19 cellular contexts compared by ENCODE assay signal in genomic region chr10:92502296-92502695, GRCh38.
DNase-seq lines count a peak whose midpoint lies in the region; ATAC-seq, FAIRE-seq and TF ChIP-seq lines count a peak whose summit lies in the region.
"Had no signal": no experiment of that assay in that cellular context is flagged by ENCODE, and none has a peak within 500 bp of the region (broad histone marks: within the 10 kb centered on the region; RNA-seq: fewer than 3 reads in every experiment).

No MANE protein-coding gene starts in this region.

- FAIRE-seq in A549 (lab: Jason Lieb, UNC) (peak; percentile 46), urothelium cell line (lab: Jason Lieb, UNC) (peak; percentile 9)
- FAIRE-seq: D721Med, GM12878, H1, HTR-8/SVneo had no signal

- DNase-seq in A549 (ENCODE audit: low read depth in 1 of 2, low spot score in 1 of 2) (no peak), OCI-LY7 (ENCODE audit: low spot score) (no peak), fibroblast of peridontal ligament (ENCODE audit: extremely low read depth) (peak; percentile 54), urothelium cell line (ENCODE audit: low spot score) (no peak), NCI-H2081 treated with DMSO at 0.1 percent for 48 hours (lab: John Stamatoyannopoulos, UW) (no peak), GM10266 (ENCODE audit: extremely low spot score) (no peak)
- DNase-seq: 8988T; ACHN; AML-193; Caco-2; CD4-positive, alpha-beta T cell; GF-D8; H9 had no signal

- H3K4me1 ChIP-seq in A549 (no peaks in the 10 kb centered on the region), OCI-LY7 (ENCODE audit: insufficient read depth, low read length, poor library complexity, severe bottlenecking) (no peaks in the 10 kb centered on the region)
- H3K4me1 ChIP-seq: Caco-2 had no signal

- POLR2A ChIA-PET in A549 (lab: Yijun Ruan, JAX) (no interaction called here), OCI-LY7 (lab: Charles Lee) (no interaction called here)

- TF ChIP-seq CTCF in A549 (IDR thresholded peaks at IDR 0.05), result no peak
- no peak for TF ChIP-seq CTCF in OCI-LY7 (conservative IDR thresholded peaks at IDR 0.05; ENCODE audit: low read length)
- TF ChIP-seq CTCF in GM10266 (IDR thresholded peaks at IDR 0.05; ENCODE audit: control insufficient read depth, insufficient read depth, low read depth, missing control alignments), result no peak

- H3K9me3 ChIP-seq in A549 (no peaks in the 10 kb centered on the region), OCI-LY7 (ENCODE audit: low read length) (no peaks in the 10 kb centered on the region)
- H3K9me3 ChIP-seq: Caco-2 had no signal

- H4K20me1 ChIP-seq in OCI-LY7 (ENCODE audit: insufficient read depth, low read length), result no peaks in the 10 kb centered on the region

- no peak for ATAC-seq in A549
- ATAC-seq in GM19324 (IDR thresholded peaks at IDR 0.05; ENCODE audit: low FRiP score, unreplicated experiment), result no peak
- ATAC-seq: GM12878 had no signal

- H3K4me2 ChIP-seq in A549 (no peak overlapping the region), OCI-LY7 (ENCODE audit: low read length) (no peak overlapping the region)

- intact Hi-C loops in OCI-LY7 (cut with micrococcal nuclease; ENCODE audit: unreplicated experiment), result no loop called here

- H3K9me2 ChIP-seq in OCI-LY7 (ENCODE audit: insufficient read depth, low read length), result no peaks in the 10 kb centered on the region

- no peak overlapping the region for H3K4me3 ChIP-seq in A549
- no peak overlapping the region for H3K4me3 ChIP-seq in OCI-LY7 (ENCODE audit: low read depth, low read length, poor library complexity, severe bottlenecking)
- H3K4me3 ChIP-seq: GM12878 had no signal

- WGBS in A549 (ENCODE audit: missing lambda C conversion rate), result 95% methylated on average over 4 of the region's 4 CpGs

- no peak overlapping the region for H2AFZ ChIP-seq in OCI-LY7 (ENCODE audit: low read length)

- TF ChIP-seq EP300 in A549 (IDR thresholded peaks at IDR 0.05), result no peak

- H3K36me3 ChIP-seq in OCI-LY7 (ENCODE audit: insufficient read depth, low read length), result peaks cover 33% of the 10 kb centered on the region

- H3K79me2 ChIP-seq in OCI-LY7 (ENCODE audit: insufficient read depth, low read depth, low read length), result no peaks in the 10 kb centered on the region

- no peak for TF ChIP-seq RAD21 in A549 (conservative IDR thresholded peaks at IDR 0.05 in 1 of 2, IDR thresholded peaks at IDR 0.05 in 1 of 2)

- CTCF ChIA-PET in A549 (lab: Yijun Ruan, JAX) (interaction anchor here (1.3 to 2.7 kb wide), 2 partner anchors 15 to 71 kb away, joined by 4 to 8 read pairs; partner anchors contain the start of gene IDE), OCI-LY7 (lab: Charles Lee; ENCODE audit: unreplicated experiment) (no interaction called here)

- H3K27ac ChIP-seq in A549, result no peak overlapping the region
- H3K27ac ChIP-seq in OCI-LY7 (ENCODE audit: low read depth, low read length, poor library complexity, severe bottlenecking), result no peak overlapping the region
- H3K27ac ChIP-seq: C4-2B had no signal

- TF ChIP-seq POLR2A in A549 (IDR thresholded peaks at IDR 0.05; ENCODE audit: low read length), result no peak

- TSS peak; percentile 14 for BruUV-seq in OCI-LY7 (replicated peaks; lab: Mats Ljungman, UMichigan)

TF ChIP-seq in A549, 52 proteins besides CTCF, POLR2A, EP300 and RAD21:
- TF ChIP-seq SREBF2 (IDR thresholded peaks at IDR 0.05) (no peak), TP53 (CRISPR knock-in tag; IDR thresholded peaks at IDR 0.05) (no peak), EHF (CRISPR knock-in tag; IDR thresholded peaks at IDR 0.05) (no peak), MYC (IDR thresholded peaks at IDR 0.05; ENCODE audit: borderline replicate concordance, low read length) (no peak), NPAS2 (CRISPR knock-in tag; IDR thresholded peaks at IDR 0.05; ENCODE audit: borderline replicate concordance) (no peak), RARB (CRISPR knock-in tag; IDR thresholded peaks at IDR 0.05) (no peak), ZC3H11A (IDR thresholded peaks at IDR 0.05) (no peak)
